1 cellular context compared by ENCODE assay signal in genomic region chr17:50953518-50953830, GRCh38.
TF ChIP-seq lines count a peak whose summit lies in the region.

No MANE protein-coding gene starts in this region.

TF ChIP-seq in HEK293, 187 proteins besides CTCF, POLR2A, EP300 and RAD21 (continued from another document):
- TF ChIP-seq REPIN1 (tag by site-specific recombination; IDR thresholded peaks at IDR 0.05; ENCODE audit: low read depth) (no peak), ZNF501 (tag by site-specific recombination; IDR thresholded peaks at IDR 0.05) (no peak), ZNF670 (tag by site-specific recombination; IDR thresholded peaks at IDR 0.05; ENCODE audit: low read depth) (no peak), HOXD13 (CRISPR knock-in tag; IDR thresholded peaks at IDR 0.05; ENCODE audit: borderline replicate concordance) (no peak), ZBTB7A (tag by site-specific recombination; IDR thresholded peaks at IDR 0.05; ENCODE audit: low read depth) (no peak), PRDM4 (tag by site-specific recombination; IDR thresholded peaks at IDR 0.05) (no peak), HOXC10 (CRISPR knock-in tag; IDR thresholded peaks at IDR 0.05) (no peak), ZNF518A (tag by site-specific recombination; conservative IDR thresholded peaks at IDR 0.05; ENCODE audit: low read depth) (no peak), SETDB1 (IDR thresholded peaks at IDR 0.05; ENCODE audit: insufficient read length, low read length) (no peak), ZNF184 (tag by site-specific recombination; IDR thresholded peaks at IDR 0.05) (no peak)
